Comparison of ENCODE assay signal across 24 cellular contexts in the genomic region with DNA sequence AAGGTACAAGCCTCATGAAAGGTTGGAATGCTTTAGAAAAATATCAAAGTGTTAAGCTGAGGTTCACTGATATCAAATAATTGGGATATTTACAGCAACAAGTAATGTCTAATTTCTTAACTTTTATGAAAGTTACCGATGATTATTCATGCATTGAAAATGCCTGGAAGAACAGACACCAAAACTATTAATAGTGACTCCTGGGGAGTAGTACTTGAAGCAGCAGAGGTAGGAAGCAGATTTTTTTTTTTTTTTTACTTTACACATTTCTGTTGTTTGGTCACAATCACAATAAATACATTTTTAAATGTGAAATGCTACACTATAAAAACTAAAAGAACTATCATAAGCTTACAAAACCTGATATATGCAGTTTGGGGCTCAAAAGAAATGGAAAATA.
DNase-seq lines count a peak whose midpoint lies in the region; ATAC-seq and TF ChIP-seq lines count a peak whose summit lies in the region.
"Had no signal": no experiment of that assay in that cellular context is flagged by ENCODE, and none has a peak within 500 bp of the region (broad histone marks: within the 10 kb centered on the region; RNA-seq: fewer than 3 reads in every experiment).

No MANE protein-coding gene starts in this region.

- H3K27me3 ChIP-seq in heart left ventricle = no peaks in the 10 kb centered on the region
- no peaks in the 10 kb centered on the region for H3K27me3 ChIP-seq in tibial nerve
- no peaks in the 10 kb centered on the region for H3K27me3 ChIP-seq in right lobe of liver

- DNase-seq in heart left ventricle = no peak
- no peak for DNase-seq in Right ventricle myocardium inferior (ENCODE audit: missing footprints)
- no peak for DNase-seq in left cardiac atrium
- no peak for DNase-seq in naive B cell
- no peak for DNase-seq in tibial nerve (ENCODE audit: low spot score in 2 of 2)
- DNase-seq in activated CD8-positive, alpha-beta memory T cell treated with anti-CD3 and anti-CD28 coated beads for 24 hours = no peak
- no peak for DNase-seq in right lobe of liver
- DNase-seq: 8988T; activated CD8-positive, alpha-beta memory T cell treated with anti-CD3 and anti-CD28 coated beads, Interleukin-2, amount 50 U/mL, for 4 hours; DMS79 treated with DMSO at 0.1 percent for 48 hours; effector CD4-positive, alpha-beta T cell; NCI-H1092 treated with DMSO at 0.1 percent for 48 hours; NCI-H2081; NCI-H345; SK-N-SH; stimulated activated CD4-positive, alpha-beta T cell treated with anti-CD3 and anti-CD28 coated beads, Interleukin-4, amount 100 ng/mL, for 1 hour; WERI-Rb-1 had no signal

- ATAC-seq in heart left ventricle (no peak), Right ventricle myocardium inferior (no peak), left cardiac atrium (peak; percentile 15 to 47), naive B cell (ENCODE audit: low read depth in 2 of 2) (no peak), HG03354 (IDR thresholded peaks at IDR 0.05; ENCODE audit: poor library complexity, severe bottlenecking, unreplicated experiment) (no peak), right lobe of liver (no peak)
- ATAC-seq: activated naive CD4-positive, alpha-beta T cell treated with anti-CD3 and anti-CD28 coated beads, Interleukin-2, amount 50 U/mL, for 72 hours; activated T-helper 17 cell treated with anti-CD3 and anti-CD28 coated beads, Interleukin-2, amount 50 U/mL, for 72 hours had no signal

- intact Hi-C loops in heart left ventricle (cut with DNase I) = no loop called here
- intact Hi-C loops in Right ventricle myocardium inferior (cut with DNase I) = no loop called here
- intact Hi-C loops in left cardiac atrium (cut with DNase I) = no loop called here
- intact Hi-C loops in right lobe of liver (cut with DNase I) = no loop called here

- peaks cover 0 to 3% (median 0%) of the 10 kb centered on the region in 7 donors for H3K9me3 Mint-ChIP-seq in naive B cell
- H3K9me3 Mint-ChIP-seq: activated naive CD4-positive, alpha-beta T cell treated with anti-CD3 and anti-CD28 coated beads, Interleukin-2, amount 50 U/mL, for 72 hours; activated T-helper 17 cell treated with anti-CD3 and anti-CD28 coated beads, Interleukin-2, amount 50 U/mL, for 72 hours; stimulated activated naive CD8-positive, alpha-beta T cell treated with anti-CD3 and anti-CD28 coated beads, Interleukin-15, Interleukin-2, amounts not matched to agents 100 ng/mL and 50 ng/mL, for 24 hours; type B pancreatic cell had no signal

- no peaks in the 10 kb centered on the region for H3K36me3 Mint-ChIP-seq in naive B cell
- H3K36me3 Mint-ChIP-seq: activated naive CD4-positive, alpha-beta T cell treated with anti-CD3 and anti-CD28 coated beads, Interleukin-2, amount 50 U/mL, for 72 hours; type B pancreatic cell had no signal

- TF ChIP-seq CTCF in heart left ventricle (IDR thresholded peaks at IDR 0.05) (no peak), tibial nerve (IDR thresholded peaks at IDR 0.05) (no peak), right lobe of liver (IDR thresholded peaks at IDR 0.05) (no peak)

- TF ChIP-seq POLR2A in heart left ventricle (IDR thresholded peaks at IDR 0.05) (no peak), tibial nerve (IDR thresholded peaks at IDR 0.05) (no peak), right lobe of liver (IDR thresholded peaks at IDR 0.05) (no peak)

- no peak overlapping the region for H3K4me3 ChIP-seq in heart left ventricle
- H3K4me3 ChIP-seq in tibial nerve = no peak overlapping the region
- H3K4me3 ChIP-seq in right lobe of liver = no peak overlapping the region
- H3K4me3 ChIP-seq: GM12878, prostate gland had no signal

- H3K27ac ChIP-seq in heart left ventricle (peak overlapping the region in 10 of 12 donors; percentile 16 to 61 (median 32)), tibial nerve (peak overlapping the region in 3 of 4 donors; percentile 20 to 69 (median 54)), right lobe of liver (peak overlapping the region in 1 of 3 donors; percentile 46)
- H3K27ac ChIP-seq: prostate gland, WERI-Rb-1 had no signal

- peaks cover 31 to 37% (median 35%) of the 10 kb centered on the region in 3 donors for H3K4me1 Mint-ChIP-seq in naive B cell

- peak overlapping the region in 7 of 8 donors; percentile 49 to 92 (median 79) for H3K4me3 Mint-ChIP-seq in naive B cell
- H3K4me3 Mint-ChIP-seq: activated T-helper 17 cell treated with anti-CD3 and anti-CD28 coated beads, Interleukin-2, amount 50 U/mL, for 72 hours; stimulated activated naive CD8-positive, alpha-beta T cell treated with anti-CD3 and anti-CD28 coated beads, Interleukin-15, Interleukin-2, amounts not matched to agents 100 ng/mL and 50 ng/mL, for 24 hours; type B pancreatic cell had no signal

- H3K4me1 ChIP-seq in heart left ventricle (peaks cover 0 to 14% (median 10%) of the 10 kb centered on the region in 12 donors), tibial nerve (peaks cover 0 to 9% (median 8%) of the 10 kb centered on the region in 4 donors), right lobe of liver (no peaks in the 10 kb centered on the region)
- H3K4me1 ChIP-seq: prostate gland had no signal

- no peaks in the 10 kb centered on the region for H3K9me3 ChIP-seq in heart left ventricle
- no peaks in the 10 kb centered on the region for H3K9me3 ChIP-seq in tibial nerve
- no peaks in the 10 kb centered on the region for H3K9me3 ChIP-seq in right lobe of liver
- H3K9me3 ChIP-seq: prostate gland, SK-N-SH had no signal

- no peaks in the 10 kb centered on the region for H3K27me3 Mint-ChIP-seq in naive B cell
- H3K27me3 Mint-ChIP-seq: activated T-helper 17 cell treated with anti-CD3 and anti-CD28 coated beads, Interleukin-2, amount 50 U/mL, for 72 hours; stimulated activated naive CD8-positive, alpha-beta T cell treated with anti-CD3 and anti-CD28 coated beads, Interleukin-15, Interleukin-2, amounts not matched to agents 100 ng/mL and 50 ng/mL, for 24 hours; type B pancreatic cell had no signal

- 37 to 50% (median 43%) methylated on average over 1 of the region's 1 CpG for WGBS in heart left ventricle, 4 donors
- WGBS in tibial nerve, 2 donors = 56 to 62% methylated on average over 1 of the region's 1 CpG
- WGBS in right lobe of liver (ENCODE audit: insufficient coverage, low coverage, low lambda C conversion rate, missing lambda C conversion rate) = 78% methylated on average over 1 of the region's 1 CpG

- H3K36me3 ChIP-seq in heart left ventricle (peaks cover 0 to 5% (median 0%) of the 10 kb centered on the region in 9 donors), tibial nerve (peaks cover 0 to 7% (median 0%) of the 10 kb centered on the region in 3 donors), right lobe of liver (no peaks in the 10 kb centered on the region)
- H3K36me3 ChIP-seq: prostate gland, WERI-Rb-1 had no signal

- H3K27ac Mint-ChIP-seq in naive B cell = peak overlapping the region in 5 of 6 donors; percentile 18 to 91 (median 88)
- H3K27ac Mint-ChIP-seq: activated naive CD4-positive, alpha-beta T cell treated with anti-CD3 and anti-CD28 coated beads, Interleukin-2, amount 50 U/mL, for 72 hours; activated T-helper 17 cell treated with anti-CD3 and anti-CD28 coated beads, Interleukin-2, amount 50 U/mL, for 72 hours; stimulated activated naive CD8-positive, alpha-beta T cell treated with anti-CD3 and anti-CD28 coated beads, Interleukin-15, Interleukin-2, amounts not matched to agents 100 ng/mL and 50 ng/mL, for 24 hours; type B pancreatic cell had no signal

- peak in 1 of 2 donors; percentile 4 for TF ChIP-seq EP300 in tibial nerve (IDR thresholded peaks at IDR 0.05)

Comparison
In these comparisons a context has a peak if more than half of its experiments do, and no peak if none do; other contexts are left out.
1. ATAC-seq: peak in left cardiac atrium (2 of 2); none in heart left ventricle (0 of 4), Right ventricle myocardium inferior (single experiment), naive B cell (0 of 2), HG03354 (single experiment) and right lobe of liver (0 of 4).